In genomic region chr22:38353142-38353629, GRCh38 we compare ENCODE assay signal across 8 cellular contexts. TPM values are rescaled to one million over a fixed set of nuclear protein-coding genes. Genes with fewer than 3 reads are reported as not detected.
DNase-seq lines count a peak whose midpoint lies in the region; ATAC-seq and TF ChIP-seq lines count a peak whose summit lies in the region.

No MANE protein-coding gene starts in this region.

- no peaks in the 10 kb centered on the region for H3K27me3 Mint-ChIP-seq in activated T-helper 2 cell treated with anti-CD3 and anti-CD28 coated beads, Interferon-gamma antibody, Interleukin-2, Interleukin-4, amounts not matched to agents 10 μg/mL and 5 μg/mL and 100 μg/mL, durations not matched to agents 14 hours and 24 hours and 36 hours (ENCODE audit: low read depth)

- no peak for TF ChIP-seq POLR2A in Peyer's patch (IDR thresholded peaks at IDR 0.05)
- TF ChIP-seq POLR2A in ovary (IDR thresholded peaks at IDR 0.05), result no peak

- H3K4me3 ChIP-seq in BLaER1, result no peak overlapping the region
- H3K4me3 ChIP-seq in GM23248, result no peak overlapping the region
- H3K4me3 ChIP-seq in Peyer's patch, result no peak overlapping the region
- H3K4me3 ChIP-seq in ovary, result no peak overlapping the region
- no peak overlapping the region for H3K4me3 ChIP-seq in tibial artery

- H4K20me1 ChIP-seq in BLaER1 (no peaks in the 10 kb centered on the region), GM23248 (ENCODE audit: insufficient read depth) (no peaks in the 10 kb centered on the region)

- H3K4me2 ChIP-seq in BLaER1 (peak overlapping the region; percentile 81), GM23248 (ENCODE audit: unreplicated experiment) (no peak overlapping the region)

- DNase-seq in GM23248 (peak; percentile 75), Peyer's patch (peak; percentile 56 to 87 (median 82)), foreskin keratinocyte (peak in 1 of 2 donors; percentile 36), ovary (peak; percentile 54 to 86 (median 70)), tibial artery (peak; percentile 44 to 81)
- DNase-seq in activated T-helper 2 cell treated with anti-CD3 and anti-CD28 coated beads, Interferon-gamma antibody, Interleukin-2, Interleukin-4, amounts not matched to agents 10 μg/mL and 5 μg/mL and 100 μg/mL, durations not matched to agents 14 hours and 24 hours and 36 hours (ENCODE audit: low spot score), result peak; percentile 59

- TF ChIP-seq EP300 in ovary (IDR thresholded peaks at IDR 0.05), result no peak

- WGBS in GM23248 (ENCODE audit: low coverage in 1 of 2, low lambda C conversion rate in 2 of 2, missing lambda C conversion rate in 2 of 2), 2 experiments, result 22 to 25% methylated on average over 31 to 33 of the region's 33 CpGs
- 18 to 25% (median 21%) methylated on average over 28 to 33 of the region's 33 CpGs for WGBS in ovary, 3 donors

- no peak overlapping the region for H3K27ac Mint-ChIP-seq in activated T-helper 2 cell treated with anti-CD3 and anti-CD28 coated beads, Interferon-gamma antibody, Interleukin-2, Interleukin-4, amounts not matched to agents 10 μg/mL and 5 μg/mL and 100 μg/mL, durations not matched to agents 14 hours and 24 hours and 36 hours

- H2AFZ ChIP-seq in GM23248, result no peak overlapping the region

- H3K9me3 Mint-ChIP-seq in activated T-helper 2 cell treated with anti-CD3 and anti-CD28 coated beads, Interferon-gamma antibody, Interleukin-2, Interleukin-4, amounts not matched to agents 10 μg/mL and 5 μg/mL and 100 μg/mL, durations not matched to agents 14 hours and 24 hours and 36 hours, result no peaks in the 10 kb centered on the region

- H3K36me3 ChIP-seq in BLaER1, result peaks cover 8% of the 10 kb centered on the region; the same call in 1 of the 2 replicates
- H3K36me3 ChIP-seq in GM23248 (ENCODE audit: low read depth), result no peaks in the 10 kb centered on the region
- H3K36me3 ChIP-seq in Peyer's patch, result peaks cover 0 to 4% (median 0%) of the 10 kb centered on the region in 3 donors
- H3K36me3 ChIP-seq in ovary, result no peaks in the 10 kb centered on the region
- peaks cover 0 to 12% (median 4%) of the 10 kb centered on the region in 3 donors for H3K36me3 ChIP-seq in tibial artery

- no peaks in the 10 kb centered on the region for H3K9me2 ChIP-seq in GM23248 (ENCODE audit: insufficient read depth)

- peaks cover 5% of the 10 kb centered on the region for H3K36me3 Mint-ChIP-seq in activated T-helper 2 cell treated with anti-CD3 and anti-CD28 coated beads, Interferon-gamma antibody, Interleukin-2, Interleukin-4, amounts not matched to agents 10 μg/mL and 5 μg/mL and 100 μg/mL, durations not matched to agents 14 hours and 24 hours and 36 hours (ENCODE audit: low read depth)

- ATAC-seq in foreskin keratinocyte, result peak; percentile 50
- no peak for ATAC-seq in HG03139 (IDR thresholded peaks at IDR 0.05; ENCODE audit: unreplicated experiment)

- H3K27ac ChIP-seq in BLaER1, result no peak overlapping the region; the same call in 1 of the 2 replicates
- H3K27ac ChIP-seq in GM23248, result no peak overlapping the region
- H3K27ac ChIP-seq in Peyer's patch, result no peak overlapping the region
- H3K27ac ChIP-seq in foreskin keratinocyte, result no peak overlapping the region
- no peak overlapping the region for H3K27ac ChIP-seq in ovary
- no peak overlapping the region for H3K27ac ChIP-seq in tibial artery

- H3K4me1 ChIP-seq in BLaER1 (peaks cover 62% of the 10 kb centered on the region), GM23248 (ENCODE audit: insufficient read depth) (no peaks in the 10 kb centered on the region), Peyer's patch (no peaks in the 10 kb centered on the region), foreskin keratinocyte (peaks cover 5% of the 10 kb centered on the region), ovary (ENCODE audit: insufficient read depth) (no peaks in the 10 kb centered on the region), tibial artery (peaks cover 0 to 7% (median 3%) of the 10 kb centered on the region in 4 donors)

- in situ Hi-C loops in GM23248 (cut with MboI), result no loop called here

- peak; percentile 91 to 99 (median 98) for TF ChIP-seq CTCF in Peyer's patch (IDR thresholded peaks at IDR 0.05)
- peak; percentile 99 for TF ChIP-seq CTCF in foreskin keratinocyte (conservative IDR thresholded peaks at IDR 0.05)
- peak; percentile 95 to 99 (median 96) for TF ChIP-seq CTCF in ovary (IDR thresholded peaks at IDR 0.05)
- TF ChIP-seq CTCF in tibial artery (IDR thresholded peaks at IDR 0.05), result peak; percentile 98 to 99

- H3K9ac ChIP-seq in BLaER1, result no peak overlapping the region
- H3K9ac ChIP-seq in GM23248, result no peak overlapping the region

- H3F3A ChIP-seq in GM23248 (ENCODE audit: insufficient read depth), result no peaks in the 10 kb centered on the region

- H3K79me2 ChIP-seq in GM23248 (ENCODE audit: insufficient read depth), result no peaks in the 10 kb centered on the region

- H3K27me3 ChIP-seq in BLaER1 (no peaks in the 10 kb centered on the region), GM23248 (replicated peaks; ENCODE audit: insufficient read depth) (no peaks in the 10 kb centered on the region), Peyer's patch (no peaks in the 10 kb centered on the region), foreskin keratinocyte (no peaks in the 10 kb centered on the region), ovary (no peaks in the 10 kb centered on the region), tibial artery (peaks cover 0 to 21% of the 10 kb centered on the region in 2 donors)

- intact Hi-C loops in activated T-helper 2 cell treated with anti-CD3 and anti-CD28 coated beads, Interferon-gamma antibody, Interleukin-2, Interleukin-4, amounts not matched to agents 10 μg/mL and 5 μg/mL and 100 μg/mL, durations not matched to agents 14 hours and 24 hours and 36 hours (cut with micrococcal nuclease), result loop anchor here (5.0 to 10.0 kb wide), 3 partner anchors 91 to 301 kb away; no protein-coding TSS in a partner anchor
- intact Hi-C loops in ovary (cut with DNase I) (loop anchor here (5.0 to 10.0 kb wide), 4 partner anchors 88 to 301 kb away; partner anchors contain the start of genes BAIAP2L2 (in 2 of the 4) and PICK1 (in 2 of the 4)), tibial artery (cut with DNase I; ENCODE audit: low total_unique reads) (loop anchor here (5.0 kb wide), 4 partner anchors 91 to 301 kb away; partner anchors contain the start of gene BAIAP2L2)

- no peaks in the 10 kb centered on the region for H3K9me3 ChIP-seq in BLaER1
- H3K9me3 ChIP-seq in GM23248 (ENCODE audit: low read depth), result no peaks in the 10 kb centered on the region
- H3K9me3 ChIP-seq in Peyer's patch, result no peaks in the 10 kb centered on the region
- no peaks in the 10 kb centered on the region for H3K9me3 ChIP-seq in ovary
- H3K9me3 ChIP-seq in tibial artery, result no peaks in the 10 kb centered on the region

- no peak overlapping the region for H3K4me3 Mint-ChIP-seq in activated T-helper 2 cell treated with anti-CD3 and anti-CD28 coated beads, Interferon-gamma antibody, Interleukin-2, Interleukin-4, amounts not matched to agents 10 μg/mL and 5 μg/mL and 100 μg/mL, durations not matched to agents 14 hours and 24 hours and 36 hours (ENCODE audit: low read depth)

- no peaks in the 10 kb centered on the region for H3K4me1 Mint-ChIP-seq in activated T-helper 2 cell treated with anti-CD3 and anti-CD28 coated beads, Interferon-gamma antibody, Interleukin-2, Interleukin-4, amounts not matched to agents 10 μg/mL and 5 μg/mL and 100 μg/mL, durations not matched to agents 14 hours and 24 hours and 36 hours (ENCODE audit: low read depth)

RNA-seq across cellular contexts. Expression of gene CSNK1E, which starts 36.0 kb away (rescaled TPM):
- total RNA-seq in GM23248 (2014; rRNA removed; shearing (Covaris generic)), result 117 and 130 TPM in 2 replicates
- polyA plus RNA-seq in GM23248 (2016; fragmentation: Nextera tagmentation; extraction: Ambion mirVana) (46.9 and 48.1 TPM in 2 replicates), foreskin keratinocyte (134 and 153 TPM in 2 replicates), ovary (100 to 1,000 TPM in 1 of 2 donors, 10 to 100 TPM in 1; 61.4 to 135 TPM)
- total RNA-seq in Peyer's patch (100 to 1,000 TPM in 3 of 4 donors, 10 to 100 TPM in 1; 39.1 to 254 (median 114) TPM), foreskin keratinocyte (194 and 204 TPM in 2 replicates), ovary (100 to 1,000 TPM in 5 of 7 donors, 10 to 100 TPM in 2; 73.2 to 161 (median 105) TPM)
- 155 and 160 TPM in 2 replicates for total RNA-seq in activated T-helper 2 cell treated with anti-CD3 and anti-CD28 coated beads, Interferon-gamma antibody, Interleukin-2, Interleukin-4, amounts not matched to agents 10 μg/mL and 5 μg/mL and 100 μg/mL, durations not matched to agents 14 hours and 24 hours and 36 hours
